In genomic region chr7:42914009-42914725, GRCh38 we compare ENCODE assay signal across 14 cellular contexts. TPM values are rescaled to one million over a fixed set of nuclear protein-coding genes. Genes with fewer than 3 reads are reported as not detected.
A peak's percentile ranks its signal among the peaks of the same experiment; 100 is the strongest.
DNase-seq lines count a peak whose midpoint lies in the region; ATAC-seq, FAIRE-seq and TF ChIP-seq lines count a peak whose summit lies in the region.
"Had no signal": no experiment of that assay in that cellular context is flagged by ENCODE, and none has a peak within 500 bp of the region (broad histone marks: within the 10 kb centered on the region; RNA-seq: fewer than 3 reads in every experiment).

No MANE protein-coding gene starts in this region.

- no peaks in the 10 kb centered on the region for H4K20me1 ChIP-seq in HepG2 (ENCODE audit: insufficient read depth, low read length)

- H3K9me3 Mint-ChIP-seq in activated naive CD8-positive, alpha-beta T cell treated with anti-CD3 and anti-CD28 coated beads for 36 hours = no peaks in the 10 kb centered on the region

- H3K4me2 ChIP-seq in HepG2 (ENCODE audit: low read depth, low read length) = no peak overlapping the region

- H3K27me3 Mint-ChIP-seq in activated naive CD8-positive, alpha-beta T cell treated with anti-CD3 and anti-CD28 coated beads for 36 hours = no peaks in the 10 kb centered on the region

- no peak overlapping the region for H2AFZ ChIP-seq in HepG2 (ENCODE audit: low read length)

- DNase-seq in A673 (ENCODE audit: low spot score) (peak; percentile 41), HepG2 (ENCODE audit: low spot score) (no peak), T-helper 9 cell (no peak), cortex of kidney (lab: John Stamatoyannopoulos, UW) (no peak), DMS79 (lab: John Stamatoyannopoulos, UW) (no peak)
- no peak for DNase-seq in activated naive CD8-positive, alpha-beta T cell treated with anti-CD3 and anti-CD28 coated beads for 36 hours
- DNase-seq: anterior cingulate cortex, H7, NCI-H524, T1000 had no signal

- H3K9ac ChIP-seq in HepG2 (ENCODE audit: insufficient read depth, low read depth, low read length) = no peak overlapping the region

- no peaks in the 10 kb centered on the region for H3K9me3 ChIP-seq in A673 (ENCODE audit: low read depth, low read length, poor library complexity, severe bottlenecking)
- H3K9me3 ChIP-seq in HEK293 (ENCODE audit: control insufficient read depth, insufficient read depth, low read depth, low read length) = no peaks in the 10 kb centered on the region
- H3K9me3 ChIP-seq in HepG2 (ENCODE audit: low read length) = no peaks in the 10 kb centered on the region

- TF ChIP-seq RAD21 in HepG2 (CRISPR knock-in tag; IDR thresholded peaks at IDR 0.05) = no peak

- peak overlapping the region; percentile 59 for H3K4me3 Mint-ChIP-seq in activated naive CD8-positive, alpha-beta T cell treated with anti-CD3 and anti-CD28 coated beads for 36 hours

- in situ Hi-C loops in HepG2 (cut with HindIII; ENCODE audit: extremely low pct_ligation_motif_present, low pct_unique_long_range_greater_than_20kb) = no loop called here

- H3K36me3 ChIP-seq in A673 (ENCODE audit: insufficient read depth, low read length, poor library complexity, severe bottlenecking) (peaks cover 24% of the 10 kb centered on the region), HEK293 (ENCODE audit: control insufficient read depth in 2 of 2, insufficient read depth in 1 of 2, low read length in 2 of 2) (peaks cover 17 to 49% of the 10 kb centered on the region in 2 experiments), HepG2 (replicated peaks in 1 of 2; ENCODE audit: control insufficient read depth in 1 of 2, insufficient read depth in 2 of 2, low read length in 2 of 2) (peaks cover 11 to 28% of the 10 kb centered on the region in 2 experiments; a peak in 4 of 5 replicates)

- no peak for FAIRE-seq in HepG2 (lab: Jason Lieb, UNC)
- FAIRE-seq: GM18507 had no signal

- no TSS peak for BruUV-seq in A673 (replicated peaks; lab: Mats Ljungman, UMichigan)
- BruUV-seq in HepG2 (replicated peaks; lab: Mats Ljungman, UMichigan) = no TSS peak

- H3K27me3 ChIP-seq in A673 (replicated peaks; ENCODE audit: insufficient read depth, low read depth, low read length, poor library complexity) (no peaks in the 10 kb centered on the region), HepG2 (ENCODE audit: control insufficient read depth in 1 of 2, insufficient read depth in 2 of 2, low read length in 2 of 2) (no peaks in the 10 kb centered on the region; a peak in 1 of 5 replicates)

- peak overlapping the region; percentile 92 for H3K27ac Mint-ChIP-seq in activated naive CD8-positive, alpha-beta T cell treated with anti-CD3 and anti-CD28 coated beads for 36 hours

- TF ChIP-seq EP300 in HepG2 (IDR thresholded peaks at IDR 0.05; ENCODE audit: low read depth in 2 of 2, low read length in 2 of 2) (no peak), HepG2 (CRISPR knock-in tag; IDR thresholded peaks at IDR 0.05; ENCODE audit: borderline replicate concordance) (no peak)

- H3K79me2 ChIP-seq in HepG2 (ENCODE audit: insufficient read depth, low read length) = no peaks in the 10 kb centered on the region

- TF ChIP-seq CTCF in A673 (conservative IDR thresholded peaks at IDR 0.05; ENCODE audit: low read depth, low read length) (no peak), HEK293 (tag by site-specific recombination; IDR thresholded peaks at IDR 0.05) (no peak), HepG2 (CRISPR knock-in tag; IDR thresholded peaks at IDR 0.05) (no peak)

- CTCF ChIA-PET in A673 (lab: Charles Lee) (interaction anchor here (0.7 to 1.5 kb wide), 2 partner anchors 308 to 973 kb away, joined by 3 to 4 read pairs; no protein-coding TSS in a partner anchor), HEK293 (lab: Yijun Ruan, JAX) (interaction anchor here (0.6 to 1.5 kb wide), 3 partner anchors 973 to 1080 kb away, joined by 3 to 5 read pairs (median 3); no protein-coding TSS in a partner anchor), HepG2 (lab: Yijun Ruan, JAX; ENCODE audit: low intra/inter-chr PET ratio, low total read pairs) (no interaction called here)

- intact Hi-C loops in A673 (cut with micrococcal nuclease; ENCODE audit: unreplicated experiment) (no loop called here), HepG2 (cut with micrococcal nuclease; ENCODE audit: unreplicated experiment) (no loop called here)

- peaks cover 12% of the 10 kb centered on the region for H3K4me1 ChIP-seq in A673 (ENCODE audit: insufficient read depth, low read length, poor library complexity, severe bottlenecking)
- no peaks in the 10 kb centered on the region for H3K4me1 ChIP-seq in HEK293 (ENCODE audit: control insufficient read depth, insufficient read depth, low read length)
- peaks cover 28% of the 10 kb centered on the region for H3K4me1 ChIP-seq in HepG2 (ENCODE audit: insufficient read depth, low read length)

- peaks cover 53% of the 10 kb centered on the region for H3K4me1 Mint-ChIP-seq in activated naive CD8-positive, alpha-beta T cell treated with anti-CD3 and anti-CD28 coated beads for 36 hours

- H3K4me3 ChIP-seq in A673 (ENCODE audit: low read depth, low read length, poor library complexity, severe bottlenecking) (no peak overlapping the region), HEK293 (ENCODE audit: low read depth, low read length) (no peak overlapping the region), HepG2 (replicated peaks in 1 of 3; ENCODE audit: insufficient read depth in 1 of 3, low read depth in 2 of 3, low read length in 3 of 3) (no peak overlapping the region)

- H3K27ac ChIP-seq in A673 (ENCODE audit: low read depth, low read length, poor library complexity, severe bottlenecking) = peak overlapping the region; percentile 35
- H3K27ac ChIP-seq in HEK293 (ENCODE audit: extremely low read depth, low read depth, low read length) = no peak overlapping the region
- H3K27ac ChIP-seq in HepG2 (ENCODE audit: extremely low read length, insufficient read depth, low read length) = no peak overlapping the region
- H3K27ac ChIP-seq: C4-2B had no signal

- 72% methylated on average over 9 of the region's 10 CpGs for WGBS in HepG2 (ENCODE audit: low lambda C conversion rate)

- H3K36me3 Mint-ChIP-seq in activated naive CD8-positive, alpha-beta T cell treated with anti-CD3 and anti-CD28 coated beads for 36 hours = peaks cover 64% of the 10 kb centered on the region

- TF ChIP-seq POLR2A in HepG2 (IDR thresholded peaks at IDR 0.05; ENCODE audit: insufficient read depth in 1 of 2, low read depth in 2 of 2, low read length in 2 of 2) = no peak

- ATAC-seq in HepG2 (no peak), HG03432 (IDR thresholded peaks at IDR 0.05; ENCODE audit: unreplicated experiment) (no peak)

- POLR2A ChIA-PET in A673 (lab: Charles Lee; ENCODE audit: low non-redundant PET) (no interaction called here), HEK293 (lab: Yijun Ruan, JAX) (interaction anchor here (1.4 kb wide), 1 partner anchor 15 kb away, joined by 4 read pairs; no protein-coding TSS in a partner anchor), HepG2 (lab: Yijun Ruan, JAX) (interaction anchor here (1.7 kb wide), 1 partner anchor 18 kb away, joined by 4 read pairs; the partner anchor contains the start of genes MRPL32 and PSMA2)

RNA-seq across cellular contexts. Expression of gene C7orf25, which starts 2.3 kb away (rescaled TPM):
- total RNA-seq in A673 (2021) (5.6 and 7.3 TPM in 2 replicates), HepG2 (2016; rRNA removed; fragmentation: Illumina TruSeq; extraction: Trizol) (1.1 and 1.3 TPM in 2 replicates)
- total RNA-seq in activated naive CD8-positive, alpha-beta T cell treated with anti-CD3 and anti-CD28 coated beads for 36 hours = 1 to 10 TPM; 3.8 to 4.3 TPM
- total RNA-seq in HepG2 (2016; cell fraction: cytosol; rRNA removed; fragmentation: Illumina TruSeq; extraction: Trizol; ENCODE audit: low read depth) = 0.51 and 0.97 TPM in 2 replicates
- 1.2 and 2.0 TPM in 2 replicates for total RNA-seq in HepG2 (2016; cell fraction: insoluble cytoplasmic fraction; rRNA removed; fragmentation: Illumina TruSeq; extraction: Trizol)
- total RNA-seq in HepG2 (2016; cell fraction: membrane; rRNA removed; fragmentation: Illumina TruSeq; extraction: Trizol) = 1.1 and 1.8 TPM in 2 replicates
- total RNA-seq in HepG2 (2016; cell fraction: nucleus; rRNA removed; fragmentation: Illumina TruSeq; extraction: Trizol) = 3.3 and 4.3 TPM in 2 replicates
- polyA plus RNA-seq in HepG2 (2011; rRNA removed) = 0.37 and 0.68 TPM in 2 replicates
- 0.25 and 0.97 TPM in 2 replicates for polyA plus RNA-seq in HepG2 (2011; cell fraction: cytosol; rRNA removed)
- polyA plus RNA-seq in HepG2 (2011; cell fraction: nucleus; rRNA removed) = 0.48 and 0.66 TPM in 2 replicates
- 0.54 and 1.2 TPM in 2 replicates for polyA plus RNA-seq in HepG2 (2012)
- polyA plus RNA-seq in HepG2 (2016; cell fraction: cytosol; fragmentation: Illumina TruSeq; extraction: Trizol; ENCODE audit: low read depth) = 0.60 and 0.75 TPM in 2 replicates
- 1.4 and 1.5 TPM in 2 replicates for polyA plus RNA-seq in HepG2 (2016; cell fraction: insoluble cytoplasmic fraction; fragmentation: Illumina TruSeq; extraction: Trizol; ENCODE audit: low read depth)
- polyA plus RNA-seq in HepG2 (2016; cell fraction: membrane; fragmentation: Illumina TruSeq; extraction: Trizol; ENCODE audit: low read depth) = 0.36 and 0.58 TPM in 2 replicates
- polyA plus RNA-seq in HepG2 (2016; cell fraction: nucleus; fragmentation: Illumina TruSeq; extraction: Trizol; ENCODE audit: insufficient read depth, low read depth) = 2.2 and 3.3 TPM in 2 replicates
- polyA minus RNA-seq in HepG2 (2011; rRNA and poly(A)+ RNA removed; ENCODE audit: low replicate concordance) = 0.76 and 2.8 TPM in 2 replicates
- polyA minus RNA-seq in HepG2 (2011; cell fraction: cytosol; rRNA and poly(A)+ RNA removed) = 0.99 TPM in 1 of 2 replicates, not detected in the other
- 7.0 and 9.9 TPM in 2 replicates for polyA minus RNA-seq in HepG2 (2011; cell fraction: nucleus; rRNA and poly(A)+ RNA removed)

RNA-seq across cellular contexts. Expression of gene PSMA2, which starts 17.8 kb away (rescaled TPM):
- 182 and 193 TPM in 2 replicates for total RNA-seq in A673 (2021)
- total RNA-seq in activated naive CD8-positive, alpha-beta T cell treated with anti-CD3 and anti-CD28 coated beads for 36 hours = 100 to 1,000 TPM; 207 to 235 TPM
- 266 and 383 TPM in 2 replicates for total RNA-seq in HepG2 (2016; rRNA removed; fragmentation: Illumina TruSeq; extraction: Trizol)
- total RNA-seq in HepG2 (2016; cell fraction: cytosol; rRNA removed; fragmentation: Illumina TruSeq; extraction: Trizol; ENCODE audit: low read depth) = 61.3 and 61.8 TPM in 2 replicates
- total RNA-seq in HepG2 (2016; cell fraction: insoluble cytoplasmic fraction; rRNA removed; fragmentation: Illumina TruSeq; extraction: Trizol) = 256 and 402 TPM in 2 replicates
- 95.4 and 107 TPM in 2 replicates for total RNA-seq in HepG2 (2016; cell fraction: membrane; rRNA removed; fragmentation: Illumina TruSeq; extraction: Trizol)
- 88.0 and 90.0 TPM in 2 replicates for total RNA-seq in HepG2 (2016; cell fraction: nucleus; rRNA removed; fragmentation: Illumina TruSeq; extraction: Trizol)
- polyA plus RNA-seq in HepG2 (2011; rRNA removed) = 76.8 and 125 TPM in 2 replicates
- polyA plus RNA-seq in HepG2 (2011; cell fraction: cytosol; rRNA removed) = 66.2 and 82.5 TPM in 2 replicates
- 17.0 and 19.6 TPM in 2 replicates for polyA plus RNA-seq in HepG2 (2011; cell fraction: nucleus; rRNA removed)
- polyA plus RNA-seq in HepG2 (2012) = 114 and 146 TPM in 2 replicates
- polyA plus RNA-seq in HepG2 (2016; cell fraction: cytosol; fragmentation: Illumina TruSeq; extraction: Trizol; ENCODE audit: low read depth) = 58.3 and 63.3 TPM in 2 replicates
- polyA plus RNA-seq in HepG2 (2016; cell fraction: insoluble cytoplasmic fraction; fragmentation: Illumina TruSeq; extraction: Trizol; ENCODE audit: low read depth) = 295 and 339 TPM in 2 replicates
- 78.4 and 83.3 TPM in 2 replicates for polyA plus RNA-seq in HepG2 (2016; cell fraction: membrane; fragmentation: Illumina TruSeq; extraction: Trizol; ENCODE audit: low read depth)
- polyA plus RNA-seq in HepG2 (2016; cell fraction: nucleus; fragmentation: Illumina TruSeq; extraction: Trizol; ENCODE audit: insufficient read depth, low read depth) = 125 and 126 TPM in 2 replicates
- 14.4 and 18.8 TPM in 2 replicates for polyA minus RNA-seq in HepG2 (2011; rRNA and poly(A)+ RNA removed; ENCODE audit: low replicate concordance)
- 33.7 and 36.6 TPM in 2 replicates for polyA minus RNA-seq in HepG2 (2011; cell fraction: cytosol; rRNA and poly(A)+ RNA removed)
- 23.6 and 27.7 TPM in 2 replicates for polyA minus RNA-seq in HepG2 (2011; cell fraction: nucleus; rRNA and poly(A)+ RNA removed)

RNA-seq across cellular contexts. Expression of gene MRPL32, which starts 18.0 kb away (rescaled TPM):
- total RNA-seq in A673 (2021) = 88.3 and 102 TPM in 2 replicates
- 10 to 100 TPM; 90.7 to 96.8 TPM for total RNA-seq in activated naive CD8-positive, alpha-beta T cell treated with anti-CD3 and anti-CD28 coated beads for 36 hours
- total RNA-seq in HepG2 (2016; rRNA removed; fragmentation: Illumina TruSeq; extraction: Trizol) = 56.0 and 81.2 TPM in 2 replicates
- total RNA-seq in HepG2 (2016; cell fraction: cytosol; rRNA removed; fragmentation: Illumina TruSeq; extraction: Trizol; ENCODE audit: low read depth) = 31.6 and 32.4 TPM in 2 replicates
- 55.0 and 77.6 TPM in 2 replicates for total RNA-seq in HepG2 (2016; cell fraction: insoluble cytoplasmic fraction; rRNA removed; fragmentation: Illumina TruSeq; extraction: Trizol)
- total RNA-seq in HepG2 (2016; cell fraction: membrane; rRNA removed; fragmentation: Illumina TruSeq; extraction: Trizol) = 27.6 and 29.5 TPM in 2 replicates
- total RNA-seq in HepG2 (2016; cell fraction: nucleus; rRNA removed; fragmentation: Illumina TruSeq; extraction: Trizol) = 66.7 and 77.9 TPM in 2 replicates
- 28.9 and 39.0 TPM in 2 replicates for polyA plus RNA-seq in HepG2 (2011; rRNA removed)
- 29.1 and 33.6 TPM in 2 replicates for polyA plus RNA-seq in HepG2 (2011; cell fraction: cytosol; rRNA removed)
- polyA plus RNA-seq in HepG2 (2011; cell fraction: nucleus; rRNA removed) = 31.9 and 36.0 TPM in 2 replicates
- 43.4 and 46.6 TPM in 2 replicates for polyA plus RNA-seq in HepG2 (2012)
- 22.3 and 23.5 TPM in 2 replicates for polyA plus RNA-seq in HepG2 (2016; cell fraction: cytosol; fragmentation: Illumina TruSeq; extraction: Trizol; ENCODE audit: low read depth)
- 55.4 and 63.5 TPM in 2 replicates for polyA plus RNA-seq in HepG2 (2016; cell fraction: insoluble cytoplasmic fraction; fragmentation: Illumina TruSeq; extraction: Trizol; ENCODE audit: low read depth)
- polyA plus RNA-seq in HepG2 (2016; cell fraction: membrane; fragmentation: Illumina TruSeq; extraction: Trizol; ENCODE audit: low read depth) = 20.8 and 23.1 TPM in 2 replicates
- polyA plus RNA-seq in HepG2 (2016; cell fraction: nucleus; fragmentation: Illumina TruSeq; extraction: Trizol; ENCODE audit: insufficient read depth, low read depth) = 123 and 127 TPM in 2 replicates
- polyA minus RNA-seq in HepG2 (2011; rRNA and poly(A)+ RNA removed; ENCODE audit: low replicate concordance) = 5.4 and 5.9 TPM in 2 replicates
- polyA minus RNA-seq in HepG2 (2011; cell fraction: cytosol; rRNA and poly(A)+ RNA removed) = 11.1 and 11.3 TPM in 2 replicates
- 23.7 and 27.7 TPM in 2 replicates for polyA minus RNA-seq in HepG2 (2011; cell fraction: nucleus; rRNA and poly(A)+ RNA removed)
